35 cellular contexts compared by ENCODE assay signal in genomic region chr9:7354704-7355103, GRCh38.
"Had no signal": no experiment of that assay in that cellular context is flagged by ENCODE, and none has a peak within 500 bp of the region (broad histone marks: within the 10 kb centered on the region; RNA-seq: fewer than 3 reads in every experiment).

No MANE protein-coding gene starts in this region.

- DNase-seq: Karpas-422, Kasumi-1, KBM-7, KG1, MG63, MM.1S, MV-4-11, NCI-H1048, NCI-H1092, NCI-H1092 treated with DMSO at 0.1 percent for 48 hours, NCI-H1105, NCI-H1105 treated with DMSO at 0.1 percent for 48 hours, NCI-H1417, NCI-H1417 treated with DMSO at 0.1 percent for 48 hours, NCI-H1436, NCI-H1436 treated with DMSO at 0.1 percent for 48 hours, NCI-H146, NCI-H1694, NCI-H1694 treated with DMSO at 0.1 percent for 48 hours, NCI-H187, NCI-H187 treated with DMSO at 0.1 percent for 48 hours, NCI-H1930, NCI-H2029, NCI-H2029 treated with DMSO at 0.1 percent for 48 hours, NCI-H2081, NCI-H2081 treated with DMSO at 0.1 percent for 48 hours, NCI-H2107, NCI-H2171 treated with DMSO at 0.1 percent for 48 hours, NCI-H2227 treated with DMSO at 0.1 percent for 48 hours, NCI-H226, NCI-H345, NCI-H446, NCI-H446 treated with DMSO at 0.1 percent for 48 hours, NCI-H510A, NCI-H510A treated with DMSO at 0.1 percent for 48 hours had no signal
